Comparison of ENCODE assay signal across 8 cellular contexts in the genomic region with DNA sequence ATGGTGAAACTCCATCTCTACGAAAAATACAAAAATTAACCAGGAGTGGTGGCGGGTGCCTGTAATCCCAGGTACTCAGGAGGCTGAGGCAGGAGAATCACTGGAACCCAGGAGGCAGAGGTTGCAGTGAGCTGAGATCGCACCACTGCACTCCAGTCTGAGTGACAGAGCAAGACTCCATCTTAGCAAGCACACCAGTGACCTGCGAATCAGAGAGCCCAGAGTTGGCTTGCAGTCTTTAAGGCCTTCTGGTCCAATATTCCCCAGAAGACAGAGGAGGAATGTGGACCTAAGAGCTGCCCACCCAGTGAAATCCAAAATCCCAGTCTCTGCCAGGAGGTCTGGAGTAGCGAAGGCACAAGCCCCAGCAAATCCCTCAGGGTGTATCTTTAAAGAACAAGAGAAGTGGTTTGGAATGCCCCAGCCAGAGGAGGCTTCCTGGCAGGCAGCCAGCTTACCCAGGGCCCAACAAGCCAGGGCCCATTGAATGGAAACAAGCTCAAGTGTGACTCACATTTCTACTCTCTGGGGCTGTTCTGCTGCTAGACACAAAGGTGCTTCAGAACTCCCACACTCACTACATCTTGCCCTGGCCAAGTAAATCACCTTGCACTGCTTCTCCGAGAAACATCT. TPM values are rescaled to one million over a fixed set of nuclear protein-coding genes. Genes with fewer than 3 reads are reported as not detected.
DNase-seq lines count a peak whose midpoint lies in the region; ATAC-seq and TF ChIP-seq lines count a peak whose summit lies in the region.

No MANE protein-coding gene starts in this region.

- H4K20me1 ChIP-seq in MM.1S (ENCODE audit: insufficient read depth, low read length) = no peaks in the 10 kb centered on the region

- no peak overlapping the region for H3K4me3 Mint-ChIP-seq in stimulated activated memory B cell treated with anti-CD40 and anti-IgM and Interleukin-4, amounts not matched to agents 10 μg/mL and 1 μg/mL and 100 μg/mL, for 72 hours

- TF ChIP-seq CTCF in MM.1S (IDR thresholded peaks at IDR 0.05; ENCODE audit: low read length) (no peak), fibroblast of villous mesenchyme (IDR thresholded peaks at IDR 0.05; ENCODE audit: insufficient read depth, low read depth, low read length) (no peak), mucosa of descending colon (IDR thresholded peaks at IDR 0.05) (no peak), suprapubic skin (IDR thresholded peaks at IDR 0.05) (no peak)

- no peaks in the 10 kb centered on the region for H3K4me1 Mint-ChIP-seq in stimulated activated memory B cell treated with anti-CD40 and anti-IgM and Interleukin-4, amounts not matched to agents 10 μg/mL and 1 μg/mL and 100 μg/mL, for 72 hours

- no peak overlapping the region for H3K4me2 ChIP-seq in MM.1S (ENCODE audit: low read depth, low read length)

- H3K9me3 Mint-ChIP-seq in stimulated activated memory B cell treated with anti-CD40 and anti-IgM and Interleukin-4, amounts not matched to agents 10 μg/mL and 1 μg/mL and 100 μg/mL, for 72 hours = no peaks in the 10 kb centered on the region

- 76% methylated on average over 6 of the region's 6 CpGs for WGBS in suprapubic skin

- H3K79me2 ChIP-seq in MM.1S (ENCODE audit: low read length) = no peaks in the 10 kb centered on the region

- no peaks in the 10 kb centered on the region for H3K9me3 ChIP-seq in MM.1S (replicated peaks; ENCODE audit: insufficient read depth, low read length)
- H3K9me3 ChIP-seq in mucosa of descending colon = no peaks in the 10 kb centered on the region
- no peaks in the 10 kb centered on the region for H3K9me3 ChIP-seq in suprapubic skin

- TF ChIP-seq POLR2A in suprapubic skin (IDR thresholded peaks at IDR 0.05) = no peak

- no peak for TF ChIP-seq EP300 in suprapubic skin (IDR thresholded peaks at IDR 0.05)

- no peaks in the 10 kb centered on the region for H3K27me3 Mint-ChIP-seq in stimulated activated memory B cell treated with anti-CD40 and anti-IgM and Interleukin-4, amounts not matched to agents 10 μg/mL and 1 μg/mL and 100 μg/mL, for 72 hours

- no peak overlapping the region for H3K4me3 ChIP-seq in MM.1S (ENCODE audit: low read length)
- no peak overlapping the region for H3K4me3 ChIP-seq in fibroblast of villous mesenchyme (ENCODE audit: low read depth, low read length)
- H3K4me3 ChIP-seq in mucosa of descending colon = no peak overlapping the region
- H3K4me3 ChIP-seq in suprapubic skin = no peak overlapping the region

- DNase-seq in Daoy (ENCODE audit: low read depth) (peak; percentile 90), MM.1S (peak; percentile 39), fibroblast of villous mesenchyme (ENCODE audit: low read depth) (peak; percentile 39), mucosa of descending colon (no peak), SKM-1 treated with dmso at 0.1 percent for 144 hours (lab: John Stamatoyannopoulos, UW; ENCODE audit: unreplicated experiment) (no peak), suprapubic skin (ENCODE audit: low spot score in 2 of 2) (no peak)
- peak; percentile 80 for DNase-seq in activated CD4-positive, alpha-beta T cell treated with anti-CD3 and anti-CD28 coated beads for 48 hours

- H3F3A ChIP-seq in MM.1S (ENCODE audit: insufficient read depth, low read length) = no peaks in the 10 kb centered on the region

- H3K27me3 ChIP-seq in MM.1S (replicated peaks; ENCODE audit: insufficient read depth, low read length) (no peaks in the 10 kb centered on the region), suprapubic skin (no peaks in the 10 kb centered on the region)

- peak; percentile 75 for ATAC-seq in stimulated activated memory B cell treated with anti-CD40 and anti-IgM and Interleukin-4, amounts not matched to agents 10 μg/mL and 1 μg/mL and 100 μg/mL, for 72 hours
- ATAC-seq in mucosa of descending colon = no peak

- no peaks in the 10 kb centered on the region for H3K36me3 Mint-ChIP-seq in stimulated activated memory B cell treated with anti-CD40 and anti-IgM and Interleukin-4, amounts not matched to agents 10 μg/mL and 1 μg/mL and 100 μg/mL, for 72 hours

- no peak overlapping the region for H3K9ac ChIP-seq in MM.1S (ENCODE audit: low read length)

- H3K27ac Mint-ChIP-seq in stimulated activated memory B cell treated with anti-CD40 and anti-IgM and Interleukin-4, amounts not matched to agents 10 μg/mL and 1 μg/mL and 100 μg/mL, for 72 hours = no peak overlapping the region

- intact Hi-C loops in mucosa of descending colon (cut with DNase I, micrococcal nuclease) = no loop called here

- H3K4me1 ChIP-seq in MM.1S (ENCODE audit: low read length) (no peaks in the 10 kb centered on the region), mucosa of descending colon (ENCODE audit: low read depth) (peaks cover 6% of the 10 kb centered on the region), suprapubic skin (peaks cover 15% of the 10 kb centered on the region)

- H2AFZ ChIP-seq in MM.1S (ENCODE audit: low read length) = no peak overlapping the region

- H3K36me3 ChIP-seq in MM.1S (replicated peaks; ENCODE audit: insufficient read depth, low read length) = no peaks in the 10 kb centered on the region
- no peaks in the 10 kb centered on the region for H3K36me3 ChIP-seq in mucosa of descending colon (ENCODE audit: low read depth)
- H3K36me3 ChIP-seq in suprapubic skin = no peaks in the 10 kb centered on the region

- H3K27ac ChIP-seq in MM.1S (ENCODE audit: low read length) (no peak overlapping the region), suprapubic skin (no peak overlapping the region)

- H3K9me2 ChIP-seq in MM.1S (replicated peaks; ENCODE audit: insufficient read depth, low read length) = no peaks in the 10 kb centered on the region

RNA-seq across cellular contexts. Expression of a gene that starts 23.9 kb away (rescaled TPM):
- 8.8 and 8.9 TPM in 2 replicates for total RNA-seq in Daoy (2014; rRNA removed; shearing (Covaris generic))
- total RNA-seq in fibroblast of villous mesenchyme (11.3 and 13.0 TPM in 2 replicates), mucosa of descending colon (10 to 100 TPM in 1 of 3 donors, 1 to 10 TPM in 2; 2.2 to 13.1 (median 4.2) TPM), suprapubic skin (1 to 10 TPM; 3.1 to 7.6 (median 4.2) TPM)

Comparison
In these comparisons a context has a peak if more than half of its experiments do, and no peak if none do; other contexts are left out.
1. DNase-seq: peak in Daoy (single experiment), MM.1S (single experiment), activated CD4-positive, alpha-beta T cell treated with anti-CD3 and anti-CD28 coated beads for 48 hours (single experiment) and fibroblast of villous mesenchyme (single experiment); none in mucosa of descending colon (0 of 3), SKM-1 treated with dmso at 0.1 percent for 144 hours (single experiment) and suprapubic skin (0 of 2).